ENCODE assay signal across 12 cellular contexts in the genomic region with DNA sequence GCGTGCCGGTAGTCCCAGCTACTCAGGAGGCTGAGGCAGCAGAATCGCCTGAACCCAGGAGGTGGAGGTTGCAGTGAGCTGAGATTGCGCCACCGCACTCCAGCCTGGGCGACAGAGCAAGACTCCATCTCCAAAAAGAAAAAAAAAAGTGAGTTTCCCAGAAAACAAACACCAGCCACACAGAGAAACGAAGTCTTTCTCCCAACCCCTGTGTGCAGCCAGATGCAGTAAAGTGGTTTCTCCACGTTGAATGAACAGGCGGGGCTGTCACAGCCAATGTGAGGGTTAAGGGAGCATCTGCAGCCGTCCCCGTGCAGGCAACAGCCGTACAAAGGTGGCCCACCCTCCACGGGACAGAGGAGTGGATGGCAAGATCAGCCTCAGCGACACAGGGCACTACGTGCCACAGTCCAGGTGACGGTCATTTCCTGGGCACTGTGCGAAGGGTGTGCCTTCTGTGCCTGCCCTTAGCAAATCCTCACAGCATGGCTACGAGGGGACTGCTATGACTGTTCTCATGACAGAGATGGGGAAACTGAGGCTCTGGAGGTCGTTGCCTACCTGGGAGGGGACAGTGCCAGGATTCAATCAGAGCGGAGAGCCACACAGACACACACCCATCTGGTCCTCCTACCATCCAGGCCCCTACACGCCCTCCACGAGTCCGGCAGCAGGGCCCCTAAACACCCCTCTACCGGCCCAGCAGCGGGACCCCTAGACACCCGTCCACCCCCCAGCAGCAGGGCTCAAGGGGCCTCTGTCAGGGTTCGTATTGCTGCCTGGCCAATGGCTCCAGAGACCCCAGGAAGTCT. TPM values are rescaled to one million over a fixed set of nuclear protein-coding genes. Genes with fewer than 3 reads are reported as not detected.
DNase-seq lines count a peak whose midpoint lies in the region; ATAC-seq and TF ChIP-seq lines count a peak whose summit lies in the region.
"Had no signal": no experiment of that assay in that cellular context is flagged by ENCODE, and none has a peak within 500 bp of the region (broad histone marks: within the 10 kb centered on the region; RNA-seq: fewer than 3 reads in every experiment).

No MANE protein-coding gene starts in this region.

- POLR2A ChIA-PET in CD8-positive, alpha-beta memory T cell (lab: Charles Lee): no interaction called here
- POLR2A ChIA-PET in HEK293T (lab: Yijun Ruan, JAX): no interaction called here

- TF ChIP-seq CTCF in OCI-LY3 (IDR thresholded peaks at IDR 0.05; ENCODE audit: low read depth, low read length) (no peak), fibroblast of lung (conservative IDR thresholded peaks at IDR 0.05 in 1 of 2, IDR thresholded peaks at IDR 0.05 in 1 of 2; ENCODE audit: low read depth in 1 of 2, low read length in 2 of 2) (no peak), osteoblast (IDR thresholded peaks at IDR 0.05; ENCODE audit: extremely low read depth, low read depth, low read length) (no peak)

- DNase-seq in CD8-positive, alpha-beta memory T cell: no peak
- DNase-seq in fibroblast of lung (ENCODE audit: low read depth in 2 of 2): no peak
- DNase-seq in osteoblast (ENCODE audit: insufficient read length, low spot score, missing footprints): peak; percentile 52
- DNase-seq in HEK293T (ENCODE audit: extremely low spot score): no peak
- no peak for DNase-seq in AG20443 (ENCODE audit: low spot score)
- no peak for DNase-seq in SW 1271 (lab: John Stamatoyannopoulos, UW)
- DNase-seq: activated naive CD4-positive, alpha-beta T cell treated with anti-CD3 and anti-CD28 coated beads for 36 hours; esophagus squamous epithelium; midbrain; stimulated activated CD4-positive, alpha-beta T cell treated with anti-CD3 and anti-CD28 coated beads, Interleukin-4, amount 100 ng/mL, for 24 hours had no signal

- peaks cover 0 to 2% (median 0%) of the 10 kb centered on the region in 3 donors for H3K36me3 Mint-ChIP-seq in CD8-positive, alpha-beta memory T cell

- H3K4me2 ChIP-seq in OCI-LY3 (ENCODE audit: low read length): peak overlapping the region; percentile 84
- peak overlapping the region; percentile 86 for H3K4me2 ChIP-seq in fibroblast of lung (ENCODE audit: extremely low read depth, insufficient read depth, low read length)
- peak overlapping the region; percentile 80 for H3K4me2 ChIP-seq in osteoblast (ENCODE audit: insufficient read depth, low read length)

- peaks cover 10 to 11% of the 10 kb centered on the region in 2 donors for H3K27me3 Mint-ChIP-seq in CD8-positive, alpha-beta memory T cell

- no peak for ATAC-seq in esophagus mucosa

- CTCF ChIA-PET in CD8-positive, alpha-beta memory T cell (lab: Charles Lee): interaction anchor here (0.7 kb wide), 2 partner anchors 428 to 467 kb away, joined by 3 read pairs; no protein-coding TSS in a partner anchor
- CTCF ChIA-PET in HEK293T (lab: Yijun Ruan, JAX): no interaction called here

- no peak overlapping the region for H3K4me3 ChIP-seq in CD8-positive, alpha-beta memory T cell (ENCODE audit: low read length)
- H3K4me3 ChIP-seq in OCI-LY3 (ENCODE audit: low read length): peak overlapping the region; percentile 90
- H3K4me3 ChIP-seq in fibroblast of lung (replicated peaks in 1 of 4; ENCODE audit: control extremely low read depth in 1 of 4, insufficient read depth in 1 of 4, low read depth in 3 of 4, low read length in 4 of 4): peak overlapping the region in 3 of 4 experiments; percentile 60 to 88 (median 64)
- peak overlapping the region; percentile 85 for H3K4me3 ChIP-seq in osteoblast (ENCODE audit: insufficient read depth, low read length)

- H3K79me2 ChIP-seq in OCI-LY3 (ENCODE audit: low read length) (peaks cover 77% of the 10 kb centered on the region), fibroblast of lung (ENCODE audit: control insufficient read depth, insufficient read depth, low read length) (peaks cover 62% of the 10 kb centered on the region), osteoblast (ENCODE audit: insufficient read depth, low read length) (peaks cover 62% of the 10 kb centered on the region)

- no peaks in the 10 kb centered on the region for H3K27me3 ChIP-seq in CD8-positive, alpha-beta memory T cell (ENCODE audit: insufficient read depth, low read length, poor library complexity, severe bottlenecking)
- H3K27me3 ChIP-seq in OCI-LY3 (ENCODE audit: low read depth, low read length) (no peaks in the 10 kb centered on the region), fibroblast of lung (ENCODE audit: control insufficient read depth, insufficient read depth, low read length) (no peaks in the 10 kb centered on the region), osteoblast (ENCODE audit: insufficient read depth, low read length) (no peaks in the 10 kb centered on the region)

- peak overlapping the region in 4 of 7 donors; percentile 30 to 69 (median 53) for H3K4me3 Mint-ChIP-seq in CD8-positive, alpha-beta memory T cell
- H3K4me3 Mint-ChIP-seq: activated naive CD4-positive, alpha-beta T cell treated with anti-CD3 and anti-CD28 coated beads for 36 hours had no signal

- H3K4me1 Mint-ChIP-seq in CD8-positive, alpha-beta memory T cell: peaks cover 0 to 15% (median 1%) of the 10 kb centered on the region in 3 donors

- peak overlapping the region in 1 of 8 donors; percentile 57 for H3K27ac Mint-ChIP-seq in CD8-positive, alpha-beta memory T cell
- H3K27ac Mint-ChIP-seq: activated naive CD4-positive, alpha-beta T cell treated with anti-CD3 and anti-CD28 coated beads for 36 hours had no signal

- H2AFZ ChIP-seq in OCI-LY3 (ENCODE audit: low read depth, low read length) (no peak overlapping the region), fibroblast of lung (ENCODE audit: low read length) (no peak overlapping the region), osteoblast (ENCODE audit: low read length) (no peak overlapping the region)

- H3K9me3 Mint-ChIP-seq in CD8-positive, alpha-beta memory T cell: no peaks in the 10 kb centered on the region
- H3K9me3 Mint-ChIP-seq: activated naive CD4-positive, alpha-beta T cell treated with anti-CD3 and anti-CD28 coated beads for 36 hours had no signal

- H3K9me3 ChIP-seq in CD8-positive, alpha-beta memory T cell (ENCODE audit: low read length): no peaks in the 10 kb centered on the region
- no peaks in the 10 kb centered on the region for H3K9me3 ChIP-seq in OCI-LY3 (ENCODE audit: insufficient read depth, low read length)
- H3K9me3 ChIP-seq in fibroblast of lung (ENCODE audit: control insufficient read depth, insufficient read depth, low read depth, low read length): no peaks in the 10 kb centered on the region
- H3K9me3 ChIP-seq in osteoblast (ENCODE audit: low read depth, low read length): no peaks in the 10 kb centered on the region
- H3K9me3 ChIP-seq: esophagus squamous epithelium had no signal

- peaks cover 11% of the 10 kb centered on the region for H3K4me1 ChIP-seq in CD8-positive, alpha-beta memory T cell (ENCODE audit: insufficient read depth, low read length)
- H3K4me1 ChIP-seq in OCI-LY3 (ENCODE audit: low read length) (peaks cover 24% of the 10 kb centered on the region), fibroblast of lung (ENCODE audit: control insufficient read depth, extremely low read depth, insufficient read depth, low read length) (peaks cover 16% of the 10 kb centered on the region), osteoblast (ENCODE audit: insufficient read depth, low read length) (peaks cover 22% of the 10 kb centered on the region)

- H3K9ac ChIP-seq in OCI-LY3 (ENCODE audit: low read length): peak overlapping the region; percentile 96; the same call in 1 of the 2 replicates
- H3K9ac ChIP-seq in fibroblast of lung (ENCODE audit: insufficient read depth, low read length): peak overlapping the region; percentile 85

- H4K20me1 ChIP-seq in OCI-LY3 (ENCODE audit: insufficient read depth, low read length): peaks cover 61% of the 10 kb centered on the region
- no peaks in the 10 kb centered on the region for H4K20me1 ChIP-seq in fibroblast of lung (ENCODE audit: control insufficient read depth, extremely low read depth, insufficient read depth, low read length)
- peaks cover 55% of the 10 kb centered on the region for H4K20me1 ChIP-seq in osteoblast (ENCODE audit: insufficient read depth, low read length)

- H3K36me3 ChIP-seq in CD8-positive, alpha-beta memory T cell (ENCODE audit: insufficient read depth, low read length): no peaks in the 10 kb centered on the region
- H3K36me3 ChIP-seq in OCI-LY3 (replicated peaks; ENCODE audit: low read depth, low read length) (peaks cover 9% of the 10 kb centered on the region), fibroblast of lung (ENCODE audit: control insufficient read depth, insufficient read depth, low read length) (no peaks in the 10 kb centered on the region), osteoblast (ENCODE audit: insufficient read depth, low read length) (no peaks in the 10 kb centered on the region)
- H3K36me3 ChIP-seq: esophagus squamous epithelium had no signal

- no peak overlapping the region for H3K27ac ChIP-seq in CD8-positive, alpha-beta memory T cell (ENCODE audit: low read depth, low read length)
- H3K27ac ChIP-seq in OCI-LY3 (ENCODE audit: low read length) (no peak overlapping the region), fibroblast of lung (ENCODE audit: insufficient read depth, low read length) (peak overlapping the region; percentile 8), osteoblast (ENCODE audit: low read depth, low read length) (no peak overlapping the region)

TF ChIP-seq in HEK293T, 16 proteins besides CTCF, POLR2A, EP300 and RAD21:
- no peak for TF ChIP-seq ARNT (IDR thresholded peaks at IDR 0.05)
- TF ChIP-seq BHLHE40 (IDR thresholded peaks at IDR 0.05; ENCODE audit: borderline replicate concordance): no peak
- no peak for TF ChIP-seq SP1 (IDR thresholded peaks at IDR 0.05)
- no peak for TF ChIP-seq L3MBTL2 (conservative IDR thresholded peaks at IDR 0.05)
- no peak for TF ChIP-seq CTBP1 (IDR thresholded peaks at IDR 0.05; ENCODE audit: borderline replicate concordance)

RNA-seq across cellular contexts. Expression of a gene that starts 2.4 kb away (rescaled TPM):
- 1 to 10 TPM; 6.0 to 7.6 TPM for total RNA-seq in CD8-positive, alpha-beta memory T cell
- 1.1 TPM for polyA plus RNA-seq in CD8-positive, alpha-beta memory T cell
- 15.2 and 17.7 TPM in 2 replicates for total RNA-seq in fibroblast of lung
- polyA plus RNA-seq in fibroblast of lung: 13.7 and 14.9 TPM in 2 replicates
- 17.3 and 18.1 TPM in 2 replicates for polyA plus RNA-seq in fibroblast of lung (2012)
- polyA minus RNA-seq in fibroblast of lung (ENCODE audit: low replicate concordance): 25.0 and 30.8 TPM in 2 replicates
- 8.0 and 8.8 TPM in 2 replicates for total RNA-seq in osteoblast
- 9.1 TPM for total RNA-seq in esophagus mucosa

RNA-seq across cellular contexts. Expression of a gene that starts 35.5 kb away (rescaled TPM):
- total RNA-seq in CD8-positive, alpha-beta memory T cell: 10 to 100 TPM; 15.4 TPM
- polyA plus RNA-seq in CD8-positive, alpha-beta memory T cell: 26.2 TPM
- total RNA-seq in fibroblast of lung (10.0 and 12.4 TPM in 2 replicates), osteoblast (23.0 and 26.1 TPM in 2 replicates), esophagus mucosa (5.3 TPM)
- 19.4 and 29.5 TPM in 2 replicates for polyA plus RNA-seq in fibroblast of lung
- 19.1 and 20.9 TPM in 2 replicates for polyA plus RNA-seq in fibroblast of lung (2012)
- polyA minus RNA-seq in fibroblast of lung (ENCODE audit: low replicate concordance): 18.0 and 24.2 TPM in 2 replicates
